28 cellular contexts compared by ENCODE assay signal in genomic region chr19:53993448-53993847, GRCh38. TPM values are rescaled to one million over a fixed set of nuclear protein-coding genes. Genes with fewer than 3 reads are reported as not detected.
"Had no signal": no experiment of that assay in that cellular context is flagged by ENCODE, and none has a peak within 500 bp of the region (broad histone marks: within the 10 kb centered on the region; RNA-seq: fewer than 3 reads in every experiment).

No MANE protein-coding gene starts in this region.

- H3K4me3 Mint-ChIP-seq: central memory CD8-positive, alpha-beta T cell; neural crest cell had no signal

- H3K27ac Mint-ChIP-seq: naive thymus-derived CD8-positive, alpha-beta T cell had no signal

- DNase-seq: cortex of kidney; effector memory CD4-positive, alpha-beta T cell; esophagus squamous epithelium; foreskin fibroblast; head of caudate nucleus; left colon; left ventricle myocardium superior; naive thymus-derived CD8-positive, alpha-beta T cell; occipital lobe; stimulated activated CD4-positive, alpha-beta T cell treated with anti-CD3 and anti-CD28 coated beads, Interleukin-2, amount 100 ng/mL, for 24 hours; stimulated activated CD4-positive, alpha-beta T cell treated with anti-CD3 and anti-CD28 coated beads, Interleukin-4, amount 100 ng/mL, for 4 hours; stimulated activated naive CD4-positive, alpha-beta T cell; stomach; substantia nigra; transverse colon had no signal

- H3K4me1 ChIP-seq: prostate gland had no signal

- H3K9me3 ChIP-seq: esophagus squamous epithelium, prostate gland, stomach, thoracic aorta, transverse colon had no signal

- ATAC-seq: left colon; left ventricle myocardium superior; naive thymus-derived CD8-positive, alpha-beta T cell; sciatic nerve had no signal

- H2AFZ ChIP-seq: hepatocyte, parathyroid adenoma had no signal

- H3K9me3 Mint-ChIP-seq: central memory CD8-positive, alpha-beta T cell; neural crest cell had no signal

- H3K4me2 ChIP-seq: hepatocyte had no signal

- H3K79me2 ChIP-seq: hepatocyte, parathyroid adenoma had no signal

- H3K4me3 ChIP-seq: esophagus squamous epithelium, hepatocyte, prostate gland, skin epidermis, stomach, thoracic aorta, transverse colon had no signal

- H3K4me1 Mint-ChIP-seq: central memory CD8-positive, alpha-beta T cell had no signal

- H3K27ac ChIP-seq: esophagus squamous epithelium, hepatocyte, parathyroid adenoma, prostate gland, skin epidermis, stomach, thoracic aorta, transverse colon had no signal

- H3K36me3 ChIP-seq: esophagus squamous epithelium, prostate gland, stomach, thoracic aorta, transverse colon had no signal

RNA-seq across cellular contexts. Expression of gene CACNG6, which starts 2.0 kb away (rescaled TPM):
- total RNA-seq: kidney epithelial cell; left colon; left ventricle myocardium superior; mesenteric fat pad; mononuclear cell; naive thymus-derived CD8-positive, alpha-beta T cell; sciatic nerve; thoracic aorta; transverse colon; ureter had no signal
- polyA plus RNA-seq: hepatocyte; naive thymus-derived CD8-positive, alpha-beta T cell had no signal

RNA-seq across cellular contexts. Expression of gene CACNG8, which starts 30.7 kb away (rescaled TPM):
- total RNA-seq: epithelial cell of proximal tubule; esophagus squamous epithelium; mesenteric fat pad; mononuclear cell; naive thymus-derived CD8-positive, alpha-beta T cell; thoracic aorta; transverse colon had no signal
- polyA plus RNA-seq: naive thymus-derived CD8-positive, alpha-beta T cell had no signal
